ENCODE assay signal across 28 cellular contexts in the genomic region with DNA sequence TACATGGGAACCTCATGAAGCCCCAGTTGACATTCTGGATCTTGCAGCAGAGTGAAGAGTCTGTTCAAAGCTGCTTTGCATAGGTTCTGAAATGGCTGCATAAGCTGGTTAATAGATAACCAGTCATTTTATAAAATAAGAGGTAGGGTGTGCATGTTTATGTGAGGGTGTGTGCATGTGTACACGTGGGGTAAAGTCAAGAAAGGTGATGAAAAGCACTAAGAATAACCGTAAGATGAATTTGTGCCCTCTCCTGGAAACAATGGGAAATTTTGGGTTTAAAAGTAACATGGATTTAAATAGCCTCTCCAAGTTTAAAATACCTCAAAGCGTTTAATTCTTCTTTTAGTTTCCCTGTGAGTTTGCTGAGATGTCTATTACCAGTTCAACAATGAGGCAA. TPM values are rescaled to one million over a fixed set of nuclear protein-coding genes. Genes with fewer than 3 reads are reported as not detected.
A peak's percentile ranks its signal among the peaks of the same experiment; 100 is the strongest.
DNase-seq lines count a peak whose midpoint lies in the region; ATAC-seq and TF ChIP-seq lines count a peak whose summit lies in the region.
"Had no signal": no experiment of that assay in that cellular context is flagged by ENCODE, and none has a peak within 500 bp of the region (broad histone marks: within the 10 kb centered on the region; RNA-seq: fewer than 3 reads in every experiment).

No MANE protein-coding gene starts in this region.

- no peak for TF ChIP-seq EP300 in SK-N-SH (IDR thresholded peaks at IDR 0.05; ENCODE audit: borderline replicate concordance in 1 of 2, low read depth in 1 of 2, low read length in 1 of 2)

- no peaks in the 10 kb centered on the region for H3K79me2 ChIP-seq in SK-N-SH (ENCODE audit: insufficient read depth)

- H3K9me3 ChIP-seq in SK-N-SH = no peaks in the 10 kb centered on the region
- H3K9me3 ChIP-seq: HAP-1, heart left ventricle, lower lobe of right lung had no signal

- POLR2A ChIA-PET in SK-N-SH (lab: Yijun Ruan, JAX) = no interaction called here

- no peaks in the 10 kb centered on the region for H3K9me2 ChIP-seq in SK-N-SH

- no peaks in the 10 kb centered on the region for H3F3A ChIP-seq in SK-N-SH (replicated peaks; ENCODE audit: insufficient read depth)

- TF ChIP-seq CTCF in SK-N-SH (IDR thresholded peaks at IDR 0.05) = peak; percentile 33
- peak; percentile 21 for TF ChIP-seq CTCF in choroid plexus epithelial cell (conservative IDR thresholded peaks at IDR 0.05; ENCODE audit: low read depth, low read length)

- H3K4me1 ChIP-seq in SK-N-SH (ENCODE audit: control insufficient read depth in 1 of 2, insufficient read depth in 2 of 2, low read depth in 1 of 2, low read length in 1 of 2) = no peaks in the 10 kb centered on the region
- H3K4me1 ChIP-seq: HAP-1, lower lobe of right lung had no signal

- no peak overlapping the region for H3K9ac ChIP-seq in SK-N-SH

- H4K20me1 ChIP-seq in SK-N-SH (ENCODE audit: insufficient read depth) = no peaks in the 10 kb centered on the region

- CTCF ChIA-PET in SK-N-SH (lab: Yijun Ruan, JAX) = interaction anchor here (0.8 to 2.1 kb wide), 6 partner anchors 10 to 805 kb away, joined by 3 to 8 read pairs (median 4); no protein-coding TSS in a partner anchor

- intact Hi-C loops in left colon (cut with DNase I, micrococcal nuclease) = no loop called here

- TF ChIP-seq RAD21 in SK-N-SH (IDR thresholded peaks at IDR 0.05; ENCODE audit: low read length) = no peak

- H3K27me3 ChIP-seq in SK-N-SH (ENCODE audit: insufficient read depth) = no peaks in the 10 kb centered on the region
- H3K27me3 ChIP-seq: brain microvascular endothelial cell, heart left ventricle had no signal

- H2AFZ ChIP-seq in SK-N-SH (ENCODE audit: low read depth) = no peak overlapping the region

- H3K36me3 ChIP-seq in SK-N-SH (replicated peaks in 1 of 2; ENCODE audit: control insufficient read depth in 1 of 2, insufficient read depth in 2 of 2, low read length in 1 of 2) = no peaks in the 10 kb centered on the region
- H3K36me3 ChIP-seq: brain microvascular endothelial cell, HAP-1, heart left ventricle, lower lobe of right lung had no signal

- no peak for DNase-seq in SK-N-SH
- DNase-seq in choroid plexus epithelial cell (ENCODE audit: low read depth) = peak; percentile 37
- DNase-seq in left colon = no peak
- no peak for DNase-seq in DMS114 treated with DMSO at 0.1 percent for 48 hours (lab: John Stamatoyannopoulos, UW; ENCODE audit: unreplicated experiment)
- DNase-seq in activated naive CD4-positive, alpha-beta T cell (lab: John Stamatoyannopoulos, UW) = no peak
- DNase-seq in NCI-H510A (lab: John Stamatoyannopoulos, UW) = no peak
- DNase-seq: activated CD4-positive, alpha-beta T cell treated with anti-CD3 and anti-CD28 coated beads for 1 hour; AML-193; amniotic stem cell; brain microvascular endothelial cell; heart left ventricle; lower lobe of right lung; midbrain; natural killer cell; NCI-H2081 treated with DMSO at 0.1 percent for 48 hours; NCI-H2227 treated with DMSO at 0.1 percent for 48 hours; occipital lobe; Right ventricle myocardium superior had no signal

- no peak overlapping the region for H3K4me3 ChIP-seq in SK-N-SH (ENCODE audit: low read depth in 2 of 2, low read length in 1 of 2)
- no peak overlapping the region for H3K4me3 ChIP-seq in choroid plexus epithelial cell (ENCODE audit: low read depth, low read length)
- H3K4me3 ChIP-seq: GM12878, HAP-1, heart left ventricle, lower lobe of right lung had no signal

- ATAC-seq in SK-N-SH treated with all-trans-retinoic acid at 6 μM for 48 hours (no peak), left colon (peak; percentile 95), GM19328 (IDR thresholded peaks at IDR 0.05; ENCODE audit: unreplicated experiment) (no peak)
- ATAC-seq: lower lobe of right lung had no signal

- 42% methylated on average over 3 of the region's 3 CpGs for WGBS in SK-N-SH (ENCODE audit: low lambda C conversion rate)

- no peak overlapping the region for H3K4me2 ChIP-seq in SK-N-SH

- no peak overlapping the region for H3K27ac ChIP-seq in SK-N-SH (ENCODE audit: low read depth in 2 of 2, low read length in 1 of 2)
- H3K27ac ChIP-seq: brain microvascular endothelial cell, heart left ventricle, HL-60, lower lobe of right lung had no signal

TF ChIP-seq in SK-N-SH, 30 proteins besides CTCF, POLR2A, EP300 and RAD21:
- TF ChIP-seq TCF12 (IDR thresholded peaks at IDR 0.05) = no peak
- no peak for TF ChIP-seq YY1 (IDR thresholded peaks at IDR 0.05; ENCODE audit: low read depth)
- no peak for TF ChIP-seq TAF1 (IDR thresholded peaks at IDR 0.05; ENCODE audit: borderline replicate concordance, low read depth, low read length)
- TF ChIP-seq, protein P1, sequence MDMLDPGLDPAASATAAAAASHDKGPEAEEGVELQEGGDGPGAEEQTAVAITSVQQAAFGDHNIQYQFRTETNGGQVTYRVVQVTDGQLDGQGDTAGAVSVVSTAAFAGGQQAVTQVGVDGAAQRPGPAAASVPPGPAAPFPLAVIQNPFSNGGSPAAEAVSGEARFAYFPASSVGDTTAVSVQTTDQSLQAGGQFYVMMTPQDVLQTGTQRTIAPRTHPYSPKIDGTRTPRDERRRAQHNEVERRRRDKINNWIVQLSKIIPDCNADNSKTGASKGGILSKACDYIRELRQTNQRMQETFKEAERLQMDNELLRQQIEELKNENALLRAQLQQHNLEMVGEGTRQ (IDR thresholded peaks at IDR 0.05; ENCODE audit: borderline replicate concordance, low read depth, low read length) = no peak
- no peak for TF ChIP-seq ELF1 (IDR thresholded peaks at IDR 0.05)
- no peak for TF ChIP-seq RXRA (IDR thresholded peaks at IDR 0.05; ENCODE audit: borderline replicate concordance, low read depth)
- no peak for TF ChIP-seq CHD2 (IDR thresholded peaks at IDR 0.05; ENCODE audit: low read length, partially characterized antibody)
- no peak for TF ChIP-seq FOSL2 (IDR thresholded peaks at IDR 0.05; ENCODE audit: borderline replicate concordance, low read depth)
- TF ChIP-seq TEAD4 (IDR thresholded peaks at IDR 0.05; ENCODE audit: borderline replicate concordance, insufficient read depth) = no peak
- no peak for TF ChIP-seq JUND (IDR thresholded peaks at IDR 0.05)
- TF ChIP-seq SMC3 (IDR thresholded peaks at IDR 0.05; ENCODE audit: low read depth, low read length) = no peak
- TF ChIP-seq EZH2phosphoT487 (IDR thresholded peaks at IDR 0.05; ENCODE audit: borderline replicate concordance, low read depth) = no peak

TF ChIP-seq in SK-N-SH treated with all-trans-retinoic acid at 6 μM for 48 hours, 23 proteins besides CTCF, POLR2A, EP300 and RAD21:
- no peak for TF ChIP-seq SNAI2 (CRISPR knock-in tag; IDR thresholded peaks at IDR 0.05)
- TF ChIP-seq ZNF565 (CRISPR knock-in tag; conservative IDR thresholded peaks at IDR 0.05; ENCODE audit: low read depth) = no peak
- TF ChIP-seq ISL1 (CRISPR knock-in tag; IDR thresholded peaks at IDR 0.05) = no peak

RNA-seq across cellular contexts. Expression of a gene that starts 33.0 kb away (rescaled TPM):
- polyA plus RNA-seq in SK-N-SH (2012; rRNA removed) = 0.10 and 0.16 TPM in 2 replicates
- polyA plus RNA-seq in SK-N-SH (2012; cell fraction: cytosol; rRNA removed) = 0.15 and 0.16 TPM in 2 replicates
- polyA plus RNA-seq in SK-N-SH (2012; cell fraction: nucleus; rRNA removed) = 0.15 and 0.23 TPM in 2 replicates
- total RNA-seq in left colon = not detected
- total RNA-seq: activated CD8-positive, alpha-beta T cell treated with anti-CD3 and anti-CD28 coated beads for 36 hours; activated T-helper 17 cell treated with anti-CD3 and anti-CD28 coated beads, Interleukin-2, amount 50 U/mL, for 72 hours; CD4-positive, CD25-positive, alpha-beta regulatory T cell; GM12878; lower lobe of right lung; natural killer cell; pulmonary artery endothelial cell; subcutaneous adipose tissue had no signal
- polyA plus RNA-seq: CD4-positive, CD25-positive, alpha-beta regulatory T cell; GM12878 had no signal

RNA-seq across cellular contexts. Expression of a gene that starts 41.6 kb away (rescaled TPM):
- polyA plus RNA-seq in SK-N-SH (2012; rRNA removed) = 22.2 and 25.4 TPM in 2 replicates
- polyA plus RNA-seq in SK-N-SH (2012; cell fraction: cytosol; rRNA removed) = 26.6 and 26.8 TPM in 2 replicates
- 15.3 and 18.2 TPM in 2 replicates for polyA plus RNA-seq in SK-N-SH (2012; cell fraction: nucleus; rRNA removed)
- 1 to 10 TPM; 2.6 to 2.9 TPM for total RNA-seq in left colon
- total RNA-seq: CD4-positive, CD25-positive, alpha-beta regulatory T cell; natural killer cell had no signal
- polyA plus RNA-seq: CD4-positive, CD25-positive, alpha-beta regulatory T cell had no signal
